ENCODE assay signal across 1 cellular context in the genomic region with DNA sequence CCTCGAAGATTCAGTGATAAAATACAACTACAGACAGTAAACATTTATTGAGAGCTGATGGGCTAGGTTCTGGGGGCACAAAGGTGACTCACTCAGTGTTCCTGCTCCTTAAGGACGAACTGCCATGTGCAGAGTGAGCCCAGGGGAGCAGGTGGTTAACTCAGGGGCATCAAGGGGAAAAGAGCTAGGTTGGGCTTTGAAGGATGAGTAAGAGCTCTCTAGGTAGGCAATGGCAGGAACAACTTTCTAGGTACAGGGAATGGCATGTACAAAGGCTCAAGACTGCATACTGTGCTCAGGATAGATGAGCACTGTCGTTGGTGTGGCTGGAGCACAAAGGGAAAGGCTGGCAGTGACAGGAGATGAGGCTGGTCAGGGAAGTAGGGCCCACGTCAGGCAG.
TF ChIP-seq lines count a peak whose summit lies in the region.

No MANE protein-coding gene starts in this region.

TF ChIP-seq in HEK293, 187 proteins besides CTCF, POLR2A, EP300 and RAD21 (continued from another document):
- TF ChIP-seq ZBTB26 (tag by site-specific recombination; optimal IDR thresholded peaks at IDR 0.05), result no peak
- TF ChIP-seq, protein P1, sequence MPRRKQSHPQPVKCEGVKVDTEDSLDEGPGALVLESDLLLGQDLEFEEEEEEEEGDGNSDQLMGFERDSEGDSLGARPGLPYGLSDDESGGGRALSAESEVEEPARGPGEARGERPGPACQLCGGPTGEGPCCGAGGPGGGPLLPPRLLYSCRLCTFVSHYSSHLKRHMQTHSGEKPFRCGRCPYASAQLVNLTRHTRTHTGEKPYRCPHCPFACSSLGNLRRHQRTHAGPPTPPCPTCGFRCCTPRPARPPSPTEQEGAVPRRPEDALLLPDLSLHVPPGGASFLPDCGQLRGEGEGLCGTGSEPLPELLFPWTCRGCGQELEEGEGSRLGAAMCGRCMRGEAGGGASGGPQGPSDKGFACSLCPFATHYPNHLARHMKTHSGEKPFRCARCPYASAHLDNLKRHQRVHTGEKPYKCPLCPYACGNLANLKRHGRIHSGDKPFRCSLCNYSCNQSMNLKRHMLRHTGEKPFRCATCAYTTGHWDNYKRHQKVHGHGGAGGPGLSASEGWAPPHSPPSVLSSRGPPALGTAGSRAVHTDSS (tag by site-specific recombination; IDR thresholded peaks at IDR 0.05), result no peak
- TF ChIP-seq, protein P2, sequence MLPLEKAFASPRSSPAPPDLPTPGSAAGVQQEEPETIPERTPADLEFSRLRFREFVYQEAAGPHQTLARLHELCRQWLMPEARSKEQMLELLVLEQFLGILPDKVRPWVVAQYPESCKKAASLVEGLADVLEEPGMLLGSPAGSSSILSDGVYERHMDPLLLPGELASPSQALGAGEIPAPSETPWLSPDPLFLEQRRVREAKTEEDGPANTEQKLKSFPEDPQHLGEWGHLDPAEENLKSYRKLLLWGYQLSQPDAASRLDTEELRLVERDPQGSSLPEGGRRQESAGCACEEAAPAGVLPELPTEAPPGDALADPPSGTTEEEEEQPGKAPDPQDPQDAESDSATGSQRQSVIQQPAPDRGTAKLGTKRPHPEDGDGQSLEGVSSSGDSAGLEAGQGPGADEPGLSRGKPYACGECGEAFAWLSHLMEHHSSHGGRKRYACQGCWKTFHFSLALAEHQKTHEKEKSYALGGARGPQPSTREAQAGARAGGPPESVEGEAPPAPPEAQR (tag by site-specific recombination; IDR thresholded peaks at IDR 0.05), result no peak
- no peak for TF ChIP-seq YY2 (tag by site-specific recombination; IDR thresholded peaks at IDR 0.05)
- TF ChIP-seq ZFP41 (tag by site-specific recombination; IDR thresholded peaks at IDR 0.05; ENCODE audit: borderline replicate concordance), result no peak
- TF ChIP-seq ZNF324 (tag by site-specific recombination; IDR thresholded peaks at IDR 0.05), result no peak
- no peak for TF ChIP-seq ZFHX2 (tag by site-specific recombination; conservative IDR thresholded peaks at IDR 0.05)
- no peak for TF ChIP-seq ZNF335 (tag by site-specific recombination; conservative IDR thresholded peaks at IDR 0.05)
- TF ChIP-seq, protein P3, sequence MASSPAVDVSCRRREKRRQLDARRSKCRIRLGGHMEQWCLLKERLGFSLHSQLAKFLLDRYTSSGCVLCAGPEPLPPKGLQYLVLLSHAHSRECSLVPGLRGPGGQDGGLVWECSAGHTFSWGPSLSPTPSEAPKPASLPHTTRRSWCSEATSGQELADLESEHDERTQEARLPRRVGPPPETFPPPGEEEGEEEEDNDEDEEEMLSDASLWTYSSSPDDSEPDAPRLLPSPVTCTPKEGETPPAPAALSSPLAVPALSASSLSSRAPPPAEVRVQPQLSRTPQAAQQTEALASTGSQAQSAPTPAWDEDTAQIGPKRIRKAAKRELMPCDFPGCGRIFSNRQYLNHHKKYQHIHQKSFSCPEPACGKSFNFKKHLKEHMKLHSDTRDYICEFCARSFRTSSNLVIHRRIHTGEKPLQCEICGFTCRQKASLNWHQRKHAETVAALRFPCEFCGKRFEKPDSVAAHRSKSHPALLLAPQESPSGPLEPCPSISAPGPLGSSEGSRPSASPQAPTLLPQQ (tag by site-specific recombination; IDR thresholded peaks at IDR 0.05), result no peak
- peak; percentile 87 for TF ChIP-seq ZNF449 (tag by site-specific recombination; IDR thresholded peaks at IDR 0.05)
- no peak for TF ChIP-seq ZNF621 (tag by site-specific recombination; IDR thresholded peaks at IDR 0.05)
- TF ChIP-seq PRDM1 (tag by site-specific recombination; IDR thresholded peaks at IDR 0.05), result peak; percentile 67
- no peak for TF ChIP-seq OVOL3 (tag by site-specific recombination; IDR thresholded peaks at IDR 0.05)
- no peak for TF ChIP-seq ZSCAN4 (tag by site-specific recombination; IDR thresholded peaks at IDR 0.05)
- no peak for TF ChIP-seq ZNF155 (tag by site-specific recombination; IDR thresholded peaks at IDR 0.05)
- TF ChIP-seq ZNF112 (tag by site-specific recombination; IDR thresholded peaks at IDR 0.05), result no peak
- TF ChIP-seq, protein P4, sequence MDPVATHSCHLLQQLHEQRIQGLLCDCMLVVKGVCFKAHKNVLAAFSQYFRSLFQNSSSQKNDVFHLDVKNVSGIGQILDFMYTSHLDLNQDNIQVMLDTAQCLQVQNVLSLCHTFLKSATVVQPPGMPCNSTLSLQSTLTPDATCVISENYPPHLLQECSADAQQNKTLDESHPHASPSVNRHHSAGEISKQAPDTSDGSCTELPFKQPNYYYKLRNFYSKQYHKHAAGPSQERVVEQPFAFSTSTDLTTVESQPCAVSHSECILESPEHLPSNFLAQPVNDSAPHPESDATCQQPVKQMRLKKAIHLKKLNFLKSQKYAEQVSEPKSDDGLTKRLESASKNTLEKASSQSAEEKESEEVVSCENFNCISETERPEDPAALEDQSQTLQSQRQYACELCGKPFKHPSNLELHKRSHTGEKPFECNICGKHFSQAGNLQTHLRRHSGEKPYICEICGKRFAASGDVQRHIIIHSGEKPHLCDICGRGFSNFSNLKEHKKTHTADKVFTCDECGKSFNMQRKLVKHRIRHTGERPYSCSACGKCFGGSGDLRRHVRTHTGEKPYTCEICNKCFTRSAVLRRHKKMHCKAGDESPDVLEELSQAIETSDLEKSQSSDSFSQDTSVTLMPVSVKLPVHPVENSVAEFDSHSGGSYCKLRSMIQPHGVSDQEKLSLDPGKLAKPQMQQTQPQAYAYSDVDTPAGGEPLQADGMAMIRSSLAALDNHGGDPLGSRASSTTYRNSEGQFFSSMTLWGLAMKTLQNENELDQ (tag by site-specific recombination; IDR thresholded peaks at IDR 0.05; ENCODE audit: low read depth), result no peak
- TF ChIP-seq ZNF311 (tag by site-specific recombination; IDR thresholded peaks at IDR 0.05; ENCODE audit: borderline replicate concordance), result no peak
- TF ChIP-seq BCL6B (tag by site-specific recombination; IDR thresholded peaks at IDR 0.05), result peak; percentile 82
- no peak for TF ChIP-seq ZNF792 (tag by site-specific recombination; IDR thresholded peaks at IDR 0.05)
- TF ChIP-seq ZNF600 (tag by site-specific recombination; IDR thresholded peaks at IDR 0.05), result peak; percentile 49; the same call in 1 of the 2 replicates
- TF ChIP-seq ZNF654 (tag by site-specific recombination; IDR thresholded peaks at IDR 0.05; ENCODE audit: low read depth), result no peak
- TF ChIP-seq ZNF138 (tag by site-specific recombination; IDR thresholded peaks at IDR 0.05; ENCODE audit: borderline replicate concordance), result no peak
- TF ChIP-seq ZBTB10 (tag by site-specific recombination; IDR thresholded peaks at IDR 0.05), result no peak
